Comparison of ENCODE assay signal across 8 cellular contexts in genomic region chr1:6205849-6206845, GRCh38. TPM values are rescaled to one million over a fixed set of nuclear protein-coding genes. Genes with fewer than 3 reads are reported as not detected.
A peak's percentile ranks its signal among the peaks of the same experiment; 100 is the strongest.
DNase-seq lines count a peak whose midpoint lies in the region; ATAC-seq and TF ChIP-seq lines count a peak whose summit lies in the region.

RNF207 (plus strand) TSS chr1:6206119; CDS start chr1:6206536, 417 bp downstream.

- no peak within 1 kb of the TSS for H3K27ac Mint-ChIP-seq in stimulated activated memory B cell treated with anti-CD40 and anti-IgM and Interleukin-4, amounts not matched to agents 10 μg/mL and 1 μg/mL and 100 μg/mL, for 72 hours

- peak; percentile 85 for DNase-seq in AG08396 (ENCODE audit: low spot score)
- DNase-seq in activated CD4-positive, alpha-beta T cell treated with anti-CD3 and anti-CD28 coated beads, Interleukin-2, amount 50 U/mL, for 24 hours (ENCODE audit: low read depth in 1 of 2, low spot score in 1 of 2), result peak; percentile 46 to 55
- peak; percentile 42 to 60 (median 52) for DNase-seq in effector memory CD4-positive, alpha-beta T cell

- H3K36me3 ChIP-seq in HUES48 (ENCODE audit: control insufficient read depth, insufficient read depth, low read length), result no peaks in the 10 kb centered on the region
- H3K36me3 ChIP-seq in effector memory CD4-positive, alpha-beta T cell (ENCODE audit: control insufficient read depth, insufficient read depth, low read length), result no peaks in the 10 kb centered on the region

- peaks cover 31% of the 10 kb centered on the region for H3K27me3 Mint-ChIP-seq in stimulated activated memory B cell treated with anti-CD40 and anti-IgM and Interleukin-4, amounts not matched to agents 10 μg/mL and 1 μg/mL and 100 μg/mL, for 72 hours

- peak within 1 kb of the TSS; percentile 69 for H3K4me3 ChIP-seq in HUES48 (ENCODE audit: low read depth, low read length)
- H3K4me3 ChIP-seq in effector memory CD4-positive, alpha-beta T cell (ENCODE audit: insufficient read depth, low read depth, low read length, poor library complexity, severe bottlenecking), result peak within 1 kb of the TSS; percentile 66
- peak within 1 kb of the TSS; percentile 22 for H3K4me3 ChIP-seq in mononuclear cell (ENCODE audit: low read length)

- TF ChIP-seq POLR2A in GM19099 (IDR thresholded peaks at IDR 0.05; ENCODE audit: extremely low read depth, insufficient read length, low read depth), result peak; percentile 81

- ATAC-seq in stimulated activated memory B cell treated with anti-CD40 and anti-IgM and Interleukin-4, amounts not matched to agents 10 μg/mL and 1 μg/mL and 100 μg/mL, for 72 hours, result peak; percentile 66
- ATAC-seq in GM18873 (IDR thresholded peaks at IDR 0.05; ENCODE audit: low FRiP score, unreplicated experiment), result no peak

- H3K9ac ChIP-seq in HUES48 (ENCODE audit: low read depth, low read length), result no peak within 1 kb of the TSS

- peak within 1 kb of the TSS; percentile 80 for H3K4me3 Mint-ChIP-seq in stimulated activated memory B cell treated with anti-CD40 and anti-IgM and Interleukin-4, amounts not matched to agents 10 μg/mL and 1 μg/mL and 100 μg/mL, for 72 hours

- no peaks in the 10 kb centered on the region for H3K36me3 Mint-ChIP-seq in stimulated activated memory B cell treated with anti-CD40 and anti-IgM and Interleukin-4, amounts not matched to agents 10 μg/mL and 1 μg/mL and 100 μg/mL, for 72 hours

- peaks cover 42% of the 10 kb centered on the region for H3K27me3 ChIP-seq in HUES48 (ENCODE audit: control insufficient read depth, insufficient read depth, low read length)
- H3K27me3 ChIP-seq in effector memory CD4-positive, alpha-beta T cell (replicated peaks; ENCODE audit: control insufficient read depth, insufficient read depth, low read length, poor library complexity, severe bottlenecking), result peaks cover 4% of the 10 kb centered on the region
- H3K27me3 ChIP-seq in mononuclear cell (ENCODE audit: insufficient read depth, low read length), result peaks cover 37% of the 10 kb centered on the region

- peaks cover 26% of the 10 kb centered on the region for H3K4me1 Mint-ChIP-seq in stimulated activated memory B cell treated with anti-CD40 and anti-IgM and Interleukin-4, amounts not matched to agents 10 μg/mL and 1 μg/mL and 100 μg/mL, for 72 hours

- peak within 1 kb of the TSS; percentile 62 for H3K27ac ChIP-seq in HUES48 (ENCODE audit: low read depth, low read length)
- H3K27ac ChIP-seq in effector memory CD4-positive, alpha-beta T cell (ENCODE audit: insufficient read depth, low read length, poor library complexity, severe bottlenecking), result peak within 1 kb of the TSS; percentile 37

- H3K9me3 ChIP-seq in HUES48 (ENCODE audit: control insufficient read depth, insufficient read depth, low read length) (no peaks in the 10 kb centered on the region), mononuclear cell (ENCODE audit: low read depth, low read length) (no peaks in the 10 kb centered on the region)
- no peaks in the 10 kb centered on the region for H3K9me3 ChIP-seq in effector memory CD4-positive, alpha-beta T cell (ENCODE audit: control insufficient read depth, low read length)

- peaks cover 15% of the 10 kb centered on the region for H3K4me1 ChIP-seq in HUES48 (ENCODE audit: control insufficient read depth, insufficient read depth, low read length)
- peaks cover 29% of the 10 kb centered on the region for H3K4me1 ChIP-seq in effector memory CD4-positive, alpha-beta T cell (ENCODE audit: control insufficient read depth, insufficient read depth, low read length, poor library complexity, severe bottlenecking)
- H3K4me1 ChIP-seq in mononuclear cell (ENCODE audit: insufficient read depth, low read length), result peaks cover 26% of the 10 kb centered on the region

- H3K9me3 Mint-ChIP-seq in stimulated activated memory B cell treated with anti-CD40 and anti-IgM and Interleukin-4, amounts not matched to agents 10 μg/mL and 1 μg/mL and 100 μg/mL, for 72 hours, result no peaks in the 10 kb centered on the region

RNA-seq across cellular contexts. Expression of gene RNF207, which starts in this region (rescaled TPM):
- 2.1 TPM for total RNA-seq in mononuclear cell
